1 cellular context compared by ENCODE assay signal in the genomic region with DNA sequence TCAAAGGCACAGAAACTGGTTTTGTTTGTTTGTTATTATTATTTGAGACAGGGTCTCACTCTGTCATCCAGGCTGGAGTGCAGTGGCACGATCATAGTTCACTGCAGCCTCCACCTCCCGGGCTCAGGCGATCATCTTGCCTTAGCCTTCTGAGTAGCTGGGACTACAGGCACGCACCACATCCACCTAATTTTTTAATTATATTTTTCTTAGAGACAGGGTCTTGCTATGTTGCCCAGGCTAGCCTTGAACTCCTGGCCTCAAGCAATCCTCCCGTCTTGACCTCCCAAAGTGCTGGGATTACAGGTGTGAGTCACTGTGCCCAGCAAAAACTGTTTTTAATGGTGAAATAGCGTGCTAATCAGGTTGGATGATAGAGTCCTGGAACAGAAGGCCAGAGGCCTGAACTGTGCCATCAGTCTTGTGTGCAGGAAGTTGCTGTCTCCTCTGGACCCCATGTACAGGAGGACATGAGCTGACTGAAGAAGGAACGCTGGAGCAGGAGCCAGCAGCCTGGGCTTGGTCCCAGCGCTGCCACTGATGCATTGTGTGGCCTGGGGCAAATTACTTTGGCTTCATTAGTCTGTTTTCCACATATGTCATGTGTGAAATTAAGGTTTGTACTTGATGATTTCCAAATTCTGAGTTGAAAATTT.
TF ChIP-seq lines count a peak whose summit lies in the region.

No MANE protein-coding gene starts in this region.

TF ChIP-seq in SK-N-SH, 30 proteins besides CTCF, POLR2A, EP300 and RAD21 (continued from another document):
- TF ChIP-seq USF2 (IDR thresholded peaks at IDR 0.05; ENCODE audit: borderline replicate concordance, low read depth, low read length) (no peak), YY1 (IDR thresholded peaks at IDR 0.05; ENCODE audit: low read depth) (no peak), TAF1 (IDR thresholded peaks at IDR 0.05; ENCODE audit: borderline replicate concordance, low read depth, low read length) (no peak), MEF2A (IDR thresholded peaks at IDR 0.05; ENCODE audit: borderline replicate concordance, low read depth) (no peak), PBX3 (IDR thresholded peaks at IDR 0.05) (no peak)
